In genomic region chr5:173782671-173783101, GRCh38 we compare ENCODE assay signal across 1 cellular context.
TF ChIP-seq lines count a peak whose summit lies in the region.

No MANE protein-coding gene starts in this region.

TF ChIP-seq in K562, 482 proteins besides CTCF, POLR2A, EP300 and RAD21 (continued from another document and continues in another):
- TF ChIP-seq, protein P1, sequence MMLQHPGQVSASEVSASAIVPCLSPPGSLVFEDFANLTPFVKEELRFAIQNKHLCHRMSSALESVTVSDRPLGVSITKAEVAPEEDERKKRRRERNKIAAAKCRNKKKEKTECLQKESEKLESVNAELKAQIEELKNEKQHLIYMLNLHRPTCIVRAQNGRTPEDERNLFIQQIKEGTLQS (IDR thresholded peaks at IDR 0.05) = no peak
- TF ChIP-seq, protein P1 (CRISPR knock-in tag; conservative IDR thresholded peaks at IDR 0.05) = no peak
- TF ChIP-seq CREM (IDR thresholded peaks at IDR 0.05; ENCODE audit: low read depth) (peak; percentile 74), ELF2 (CRISPR knock-in tag; IDR thresholded peaks at IDR 0.05) (0 out of 2 replicates have a peak, but pooled peaks have one; percentile 24), YBX1 (IDR thresholded peaks at IDR 0.05) (no peak), ZBTB34 (CRISPR knock-in tag; IDR thresholded peaks at IDR 0.05) (no peak), POLR2AphosphoS5 (IDR thresholded peaks at IDR 0.05; ENCODE audit: control insufficient read depth, insufficient read depth, low read depth, low read length) (peak; percentile 69), ETV1 (tag; conservative IDR thresholded peaks at IDR 0.05; ENCODE audit: low read depth) (peak; percentile 45; the same call in 1 of the 2 replicates), CC2D1A (IDR thresholded peaks at IDR 0.05) (peak; percentile 48; the same call in 1 of the 2 replicates), KLF10 (CRISPR knock-in tag; IDR thresholded peaks at IDR 0.05) (no peak), ZNF165 (CRISPR knock-in tag; IDR thresholded peaks at IDR 0.05; ENCODE audit: borderline replicate concordance) (peak; percentile 77; the same call in 1 of the 2 replicates), ZNF644 (tag; IDR thresholded peaks at IDR 0.05; ENCODE audit: low read depth) (peak; percentile 88), JUNB (CRISPR knock-in tag; conservative IDR thresholded peaks at IDR 0.05) (no peak), ZEB2 (IDR thresholded peaks at IDR 0.05) (peak; percentile 92), HIVEP1 (CRISPR knock-in tag; IDR thresholded peaks at IDR 0.05) (0 out of 2 replicates have a peak, but pooled peaks have one; percentile 78), ZNF134 (CRISPR knock-in tag; conservative IDR thresholded peaks at IDR 0.05) (no peak), EP400 (IDR thresholded peaks at IDR 0.05) (0 out of 2 replicates have a peak, but pooled peaks have one; percentile 21), C11orf30 (IDR thresholded peaks at IDR 0.05; ENCODE audit: low read depth) (peak; percentile 96), ZNF639 (CRISPR knock-in tag; conservative IDR thresholded peaks at IDR 0.05 in 1 of 2, IDR thresholded peaks at IDR 0.05 in 1 of 2) (peak in 1 of 2 experiments; percentile 49; a peak in 1 of 4 replicates), CCNT2 (IDR thresholded peaks at IDR 0.05; ENCODE audit: borderline replicate concordance, extremely low read depth, insufficient read length, low read depth, low read length) (peak; percentile 55), ARID3A (IDR thresholded peaks at IDR 0.05; ENCODE audit: borderline replicate concordance, low read depth, low read length) (peak; percentile 83), MEF2A (IDR thresholded peaks at IDR 0.05; ENCODE audit: control insufficient read depth, low read depth, low read length) (no peak), ZNF354B (CRISPR knock-in tag; IDR thresholded peaks at IDR 0.05) (peak; percentile 49; the same call in 1 of the 2 replicates), BRF1 (IDR thresholded peaks at IDR 0.05; ENCODE audit: borderline replicate concordance, extremely low read depth, insufficient read length) (no peak), LEF1 (IDR thresholded peaks at IDR 0.05) (peak; percentile 86), ZBTB5 (IDR thresholded peaks at IDR 0.05) (no peak), STAT5A (IDR thresholded peaks at IDR 0.05; ENCODE audit: borderline replicate concordance, low read length) (peak; percentile 81), ZNF239 (CRISPR knock-in tag; IDR thresholded peaks at IDR 0.05) (peak; percentile 23; the same call in 1 of the 2 replicates), SMARCC2 (IDR thresholded peaks at IDR 0.05; ENCODE audit: low read depth) (peak; percentile 58; the same call in 1 of the 2 replicates), ARNT (IDR thresholded peaks at IDR 0.05) (peak in 1 of 2 experiments; percentile 89; a peak in 3 of 4 replicates), SP1 (CRISPR knock-in tag; IDR thresholded peaks at IDR 0.05) (no peak), DIDO1 (tag; IDR thresholded peaks at IDR 0.05; ENCODE audit: low read depth) (no peak), SOX6 (IDR thresholded peaks at IDR 0.05) (peak; percentile 88), FOXJ2 (tag; IDR thresholded peaks at IDR 0.05) (peak; percentile 67; the same call in 1 of the 2 replicates), NCOR1 (IDR thresholded peaks at IDR 0.05) (peak; percentile 89), CEBPB (tag; IDR thresholded peaks at IDR 0.05) (peak; percentile 72), TAL1 (IDR thresholded peaks at IDR 0.05) (peak; percentile 89), CBFA2T3 (IDR thresholded peaks at IDR 0.05) (peak; percentile 96), SUPT5H (IDR thresholded peaks at IDR 0.05) (no peak), CSDE1 (IDR thresholded peaks at IDR 0.05) (peak in 1 of 2 experiments; percentile 64; a peak in 1 of 4 replicates), GATA2 (CRISPR knock-in tag; IDR thresholded peaks at IDR 0.05) (peak; percentile 65), ZNF449 (CRISPR knock-in tag; IDR thresholded peaks at IDR 0.05) (peak; percentile 71; the same call in 1 of the 2 replicates), U2AF1 (optimal IDR thresholded peaks at IDR 0.05; ENCODE audit: low read depth, low read length) (no peak), E2F1 (CRISPR knock-in tag; IDR thresholded peaks at IDR 0.05) (no peak)
- TF ChIP-seq, protein P2, sequence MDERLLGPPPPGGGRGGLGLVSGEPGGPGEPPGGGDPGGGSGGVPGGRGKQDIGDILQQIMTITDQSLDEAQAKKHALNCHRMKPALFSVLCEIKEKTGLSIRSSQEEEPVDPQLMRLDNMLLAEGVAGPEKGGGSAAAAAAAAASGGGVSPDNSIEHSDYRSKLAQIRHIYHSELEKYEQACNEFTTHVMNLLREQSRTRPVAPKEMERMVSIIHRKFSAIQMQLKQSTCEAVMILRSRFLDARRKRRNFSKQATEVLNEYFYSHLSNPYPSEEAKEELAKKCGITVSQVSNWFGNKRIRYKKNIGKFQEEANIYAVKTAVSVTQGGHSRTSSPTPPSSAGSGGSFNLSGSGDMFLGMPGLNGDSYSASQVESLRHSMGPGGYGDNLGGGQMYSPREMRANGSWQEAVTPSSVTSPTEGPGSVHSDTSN (CRISPR knock-in tag; IDR thresholded peaks at IDR 0.05; ENCODE audit: low read depth) = no peak
- TF ChIP-seq, protein P2 (tag; conservative IDR thresholded peaks at IDR 0.05; ENCODE audit: low read depth) = 0 out of 2 replicates have a peak, but pooled peaks have one; percentile 9
- TF ChIP-seq, protein P3, sequence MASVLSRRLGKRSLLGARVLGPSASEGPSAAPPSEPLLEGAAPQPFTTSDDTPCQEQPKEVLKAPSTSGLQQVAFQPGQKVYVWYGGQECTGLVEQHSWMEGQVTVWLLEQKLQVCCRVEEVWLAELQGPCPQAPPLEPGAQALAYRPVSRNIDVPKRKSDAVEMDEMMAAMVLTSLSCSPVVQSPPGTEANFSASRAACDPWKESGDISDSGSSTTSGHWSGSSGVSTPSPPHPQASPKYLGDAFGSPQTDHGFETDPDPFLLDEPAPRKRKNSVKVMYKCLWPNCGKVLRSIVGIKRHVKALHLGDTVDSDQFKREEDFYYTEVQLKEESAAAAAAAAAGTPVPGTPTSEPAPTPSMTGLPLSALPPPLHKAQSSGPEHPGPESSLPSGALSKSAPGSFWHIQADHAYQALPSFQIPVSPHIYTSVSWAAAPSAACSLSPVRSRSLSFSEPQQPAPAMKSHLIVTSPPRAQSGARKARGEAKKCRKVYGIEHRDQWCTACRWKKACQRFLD (CRISPR knock-in tag; IDR thresholded peaks at IDR 0.05) = peak; percentile 85; the same call in 1 of the 2 replicates
- TF ChIP-seq, protein P4, sequence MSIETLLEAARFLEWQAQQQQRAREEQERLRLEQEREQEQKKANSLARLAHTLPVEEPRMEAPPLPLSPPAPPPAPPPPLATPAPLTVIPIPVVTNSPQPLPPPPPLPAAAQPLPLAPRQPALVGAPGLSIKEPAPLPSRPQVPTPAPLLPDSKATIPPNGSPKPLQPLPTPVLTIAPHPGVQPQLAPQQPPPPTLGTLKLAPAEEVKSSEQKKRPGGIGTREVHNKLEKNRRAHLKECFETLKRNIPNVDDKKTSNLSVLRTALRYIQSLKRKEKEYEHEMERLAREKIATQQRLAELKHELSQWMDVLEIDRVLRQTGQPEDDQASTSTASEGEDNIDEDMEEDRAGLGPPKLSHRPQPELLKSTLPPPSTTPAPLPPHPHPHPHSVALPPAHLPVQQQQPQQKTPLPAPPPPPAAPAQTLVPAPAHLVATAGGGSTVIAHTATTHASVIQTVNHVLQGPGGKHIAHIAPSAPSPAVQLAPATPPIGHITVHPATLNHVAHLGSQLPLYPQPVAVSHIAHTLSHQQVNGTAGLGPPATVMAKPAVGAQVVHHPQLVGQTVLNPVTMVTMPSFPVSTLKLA (conservative IDR thresholded peaks at IDR 0.05) = peak in 1 of 2 experiments; percentile 15; a peak in 2 of 4 replicates
- TF ChIP-seq, protein P5, sequence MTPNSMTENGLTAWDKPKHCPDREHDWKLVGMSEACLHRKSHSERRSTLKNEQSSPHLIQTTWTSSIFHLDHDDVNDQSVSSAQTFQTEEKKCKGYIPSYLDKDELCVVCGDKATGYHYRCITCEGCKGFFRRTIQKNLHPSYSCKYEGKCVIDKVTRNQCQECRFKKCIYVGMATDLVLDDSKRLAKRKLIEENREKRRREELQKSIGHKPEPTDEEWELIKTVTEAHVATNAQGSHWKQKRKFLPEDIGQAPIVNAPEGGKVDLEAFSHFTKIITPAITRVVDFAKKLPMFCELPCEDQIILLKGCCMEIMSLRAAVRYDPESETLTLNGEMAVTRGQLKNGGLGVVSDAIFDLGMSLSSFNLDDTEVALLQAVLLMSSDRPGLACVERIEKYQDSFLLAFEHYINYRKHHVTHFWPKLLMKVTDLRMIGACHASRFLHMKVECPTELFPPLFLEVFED (CRISPR knock-in tag; conservative IDR thresholded peaks at IDR 0.05) = 0 out of 2 replicates have a peak, but pooled peaks have one; percentile 13
